1 cellular context compared by ENCODE assay signal in genomic region chr7:102395958-102396709, GRCh38.
TF ChIP-seq lines count a peak whose summit lies in the region.

A gene with protein sequence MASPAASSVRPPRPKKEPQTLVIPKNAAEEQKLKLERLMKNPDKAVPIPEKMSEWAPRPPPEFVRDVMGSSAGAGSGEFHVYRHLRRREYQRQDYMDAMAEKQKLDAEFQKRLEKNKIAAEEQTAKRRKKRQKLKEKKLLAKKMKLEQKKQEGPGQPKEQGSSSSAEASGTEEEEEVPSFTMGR (plus strand): TSS chr7:102396363. CDS start chr7:102396412, 49 bp downstream.

TF ChIP-seq in HepG2, 621 proteins besides CTCF, POLR2A, EP300 and RAD21 (continued from another document and continues in another):
- TF ChIP-seq, protein P1, sequence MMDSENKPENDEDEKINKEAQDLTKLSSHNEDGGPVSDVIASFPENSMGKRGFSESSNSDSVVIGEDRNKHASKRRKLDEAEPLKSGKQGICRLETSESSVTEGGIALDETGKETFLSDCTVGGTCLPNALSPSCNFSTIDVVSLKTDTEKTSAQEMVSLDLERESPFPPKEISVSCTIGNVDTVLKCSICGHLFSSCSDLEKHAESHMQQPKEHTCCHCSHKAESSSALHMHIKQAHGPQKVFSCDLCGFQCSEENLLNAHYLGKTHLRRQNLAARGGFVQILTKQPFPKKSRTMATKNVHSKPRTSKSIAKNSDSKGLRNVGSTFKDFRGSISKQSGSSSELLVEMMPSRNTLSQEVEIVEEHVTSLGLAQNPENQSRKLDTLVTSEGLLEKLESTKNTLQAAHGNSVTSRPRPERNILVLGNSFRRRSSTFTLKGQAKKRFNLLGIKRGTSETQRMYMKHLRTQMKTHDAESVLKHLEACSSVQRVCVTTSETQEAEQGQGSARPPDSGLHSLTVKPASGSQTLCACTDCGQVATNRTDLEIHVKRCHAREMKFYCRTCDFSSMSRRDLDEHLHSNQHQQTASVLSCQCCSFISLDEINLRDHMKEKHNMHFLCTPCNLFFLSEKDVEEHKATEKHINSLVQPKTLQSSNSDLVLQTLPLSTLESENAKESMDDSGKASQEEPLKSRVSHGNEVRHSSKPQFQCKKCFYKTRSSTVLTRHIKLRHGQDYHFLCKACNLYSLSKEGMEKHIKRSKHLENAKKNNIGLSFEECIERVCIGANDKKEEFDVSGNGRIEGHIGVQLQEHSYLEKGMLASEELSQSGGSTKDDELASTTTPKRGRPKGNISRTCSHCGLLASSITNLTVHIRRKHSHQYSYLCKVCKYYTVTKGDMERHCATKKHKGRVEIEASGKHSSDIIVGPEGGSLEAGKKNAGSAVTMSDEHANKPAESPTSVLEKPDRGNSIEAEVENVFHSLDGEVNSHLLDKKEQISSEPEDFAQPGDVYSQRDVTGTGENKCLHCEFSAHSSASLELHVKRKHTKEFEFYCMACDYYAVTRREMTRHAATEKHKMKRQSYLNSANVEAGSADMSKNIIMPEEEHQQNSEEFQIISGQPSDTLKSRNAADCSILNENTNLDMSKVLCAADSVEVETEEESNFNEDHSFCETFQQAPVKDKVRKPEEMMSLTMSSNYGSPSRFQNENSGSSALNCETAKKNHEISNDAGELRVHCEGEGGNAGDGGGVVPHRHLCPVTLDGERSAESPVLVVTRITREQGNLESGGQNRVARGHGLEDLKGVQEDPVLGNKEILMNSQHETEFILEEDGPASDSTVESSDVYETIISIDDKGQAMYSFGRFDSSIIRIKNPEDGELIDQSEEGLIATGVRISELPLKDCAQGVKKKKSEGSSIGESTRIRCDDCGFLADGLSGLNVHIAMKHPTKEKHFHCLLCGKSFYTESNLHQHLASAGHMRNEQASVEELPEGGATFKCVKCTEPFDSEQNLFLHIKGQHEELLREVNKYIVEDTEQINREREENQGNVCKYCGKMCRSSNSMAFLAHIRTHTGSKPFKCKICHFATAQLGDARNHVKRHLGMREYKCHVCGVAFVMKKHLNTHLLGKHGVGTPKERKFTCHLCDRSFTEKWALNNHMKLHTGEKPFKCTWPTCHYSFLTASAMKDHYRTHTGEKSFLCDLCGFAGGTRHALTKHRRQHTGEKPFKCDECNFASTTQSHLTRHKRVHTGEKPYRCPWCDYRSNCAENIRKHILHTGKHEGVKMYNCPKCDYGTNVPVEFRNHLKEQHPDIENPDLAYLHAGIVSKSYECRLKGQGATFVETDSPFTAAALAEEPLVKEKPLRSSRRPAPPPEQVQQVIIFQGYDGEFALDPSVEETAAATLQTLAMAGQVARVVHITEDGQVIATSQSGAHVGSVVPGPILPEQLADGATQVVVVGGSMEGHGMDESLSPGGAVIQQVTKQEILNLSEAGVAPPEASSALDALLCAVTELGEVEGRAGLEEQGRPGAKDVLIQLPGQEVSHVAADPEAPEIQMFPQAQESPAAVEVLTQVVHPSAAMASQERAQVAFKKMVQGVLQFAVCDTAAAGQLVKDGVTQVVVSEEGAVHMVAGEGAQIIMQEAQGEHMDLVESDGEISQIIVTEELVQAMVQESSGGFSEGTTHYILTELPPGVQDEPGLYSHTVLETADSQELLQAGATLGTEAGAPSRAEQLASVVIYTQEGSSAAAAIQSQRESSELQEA (CRISPR knock-in tag; IDR thresholded peaks at IDR 0.05; ENCODE audit: not compliant biosample characterization), result no peak
- TF ChIP-seq, protein P2, sequence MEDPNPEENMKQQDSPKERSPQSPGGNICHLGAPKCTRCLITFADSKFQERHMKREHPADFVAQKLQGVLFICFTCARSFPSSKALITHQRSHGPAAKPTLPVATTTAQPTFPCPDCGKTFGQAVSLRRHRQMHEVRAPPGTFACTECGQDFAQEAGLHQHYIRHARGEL (CRISPR knock-in tag; IDR thresholded peaks at IDR 0.05), result 0 out of 2 replicates have a peak, but pooled peaks have one; percentile 64
- no peak for TF ChIP-seq KLF15 (CRISPR knock-in tag; IDR thresholded peaks at IDR 0.05; ENCODE audit: borderline replicate concordance)
- no peak for TF ChIP-seq JUNB (CRISPR knock-in tag; IDR thresholded peaks at IDR 0.05; ENCODE audit: borderline replicate concordance)
- TF ChIP-seq ZHX2 (IDR thresholded peaks at IDR 0.05; ENCODE audit: low read depth), result peak; percentile 77
- TF ChIP-seq ZHX2 (CRISPR knock-in tag; IDR thresholded peaks at IDR 0.05; ENCODE audit: borderline replicate concordance), result no peak
- peak; percentile 81 for TF ChIP-seq ZNF687 (CRISPR knock-in tag; IDR thresholded peaks at IDR 0.05)
- TF ChIP-seq, protein P3, sequence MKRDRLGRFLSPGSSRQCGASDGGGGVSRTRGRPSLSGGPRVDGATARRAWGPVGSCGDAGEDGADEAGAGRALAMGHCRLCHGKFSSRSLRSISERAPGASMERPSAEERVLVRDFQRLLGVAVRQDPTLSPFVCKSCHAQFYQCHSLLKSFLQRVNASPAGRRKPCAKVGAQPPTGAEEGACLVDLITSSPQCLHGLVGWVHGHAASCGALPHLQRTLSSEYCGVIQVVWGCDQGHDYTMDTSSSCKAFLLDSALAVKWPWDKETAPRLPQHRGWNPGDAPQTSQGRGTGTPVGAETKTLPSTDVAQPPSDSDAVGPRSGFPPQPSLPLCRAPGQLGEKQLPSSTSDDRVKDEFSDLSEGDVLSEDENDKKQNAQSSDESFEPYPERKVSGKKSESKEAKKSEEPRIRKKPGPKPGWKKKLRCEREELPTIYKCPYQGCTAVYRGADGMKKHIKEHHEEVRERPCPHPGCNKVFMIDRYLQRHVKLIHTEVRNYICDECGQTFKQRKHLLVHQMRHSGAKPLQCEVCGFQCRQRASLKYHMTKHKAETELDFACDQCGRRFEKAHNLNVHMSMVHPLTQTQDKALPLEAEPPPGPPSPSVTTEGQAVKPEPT (CRISPR knock-in tag; IDR thresholded peaks at IDR 0.05; ENCODE audit: low read depth), result no peak
- TF ChIP-seq ZGPAT (CRISPR knock-in tag; IDR thresholded peaks at IDR 0.05), result 0 out of 2 replicates have a peak, but pooled peaks have one; percentile 70
- peak; percentile 54; the same call in 1 of the 2 replicates for TF ChIP-seq CBFB (CRISPR knock-in tag; IDR thresholded peaks at IDR 0.05)
- TF ChIP-seq ARNTL (CRISPR knock-in tag; IDR thresholded peaks at IDR 0.05), result 0 out of 2 replicates have a peak, but pooled peaks have one; percentile 58
- TF ChIP-seq FOXK1 (CRISPR knock-in tag; IDR thresholded peaks at IDR 0.05; ENCODE audit: borderline replicate concordance, low read depth), result peak; percentile 59; the same call in 1 of the 2 replicates
- peak; percentile 84; the same call in 1 of the 2 replicates for TF ChIP-seq ZNF343 (CRISPR knock-in tag; IDR thresholded peaks at IDR 0.05)
- TF ChIP-seq ZNF281 (CRISPR knock-in tag; IDR thresholded peaks at IDR 0.05; ENCODE audit: borderline replicate concordance), result no peak
- no peak for TF ChIP-seq KLF12 (CRISPR knock-in tag; IDR thresholded peaks at IDR 0.05; ENCODE audit: borderline replicate concordance)
- no peak for TF ChIP-seq ZNF7 (CRISPR knock-in tag; IDR thresholded peaks at IDR 0.05)
- peak; percentile 88 for TF ChIP-seq ZFX (CRISPR knock-in tag; IDR thresholded peaks at IDR 0.05; ENCODE audit: low read depth)
- TF ChIP-seq SKI (IDR thresholded peaks at IDR 0.05; ENCODE audit: partially characterized antibody), result peak; percentile 23
- TF ChIP-seq U2AF1 (optimal IDR thresholded peaks at IDR 0.05; ENCODE audit: low read depth, low read length), result no peak
- no peak for TF ChIP-seq ZNF468 (CRISPR knock-in tag; IDR thresholded peaks at IDR 0.05)
- TF ChIP-seq MAZ (IDR thresholded peaks at IDR 0.05; ENCODE audit: borderline replicate concordance, low read depth, low read length), result peak; percentile 41; the same call in 1 of the 2 replicates
- TF ChIP-seq MAZ (CRISPR knock-in tag; IDR thresholded peaks at IDR 0.05; ENCODE audit: low read depth), result 0 out of 2 replicates have a peak, but pooled peaks have one; percentile 19
- peak; percentile 32; the same call in 1 of the 2 replicates for TF ChIP-seq KAT7 (CRISPR knock-in tag; IDR thresholded peaks at IDR 0.05; ENCODE audit: borderline replicate concordance)
- TF ChIP-seq SRSF4 (IDR thresholded peaks at IDR 0.05; ENCODE audit: low read depth, low read length, poor library complexity, severe bottlenecking), result peak; percentile 46
